In the genomic region with DNA sequence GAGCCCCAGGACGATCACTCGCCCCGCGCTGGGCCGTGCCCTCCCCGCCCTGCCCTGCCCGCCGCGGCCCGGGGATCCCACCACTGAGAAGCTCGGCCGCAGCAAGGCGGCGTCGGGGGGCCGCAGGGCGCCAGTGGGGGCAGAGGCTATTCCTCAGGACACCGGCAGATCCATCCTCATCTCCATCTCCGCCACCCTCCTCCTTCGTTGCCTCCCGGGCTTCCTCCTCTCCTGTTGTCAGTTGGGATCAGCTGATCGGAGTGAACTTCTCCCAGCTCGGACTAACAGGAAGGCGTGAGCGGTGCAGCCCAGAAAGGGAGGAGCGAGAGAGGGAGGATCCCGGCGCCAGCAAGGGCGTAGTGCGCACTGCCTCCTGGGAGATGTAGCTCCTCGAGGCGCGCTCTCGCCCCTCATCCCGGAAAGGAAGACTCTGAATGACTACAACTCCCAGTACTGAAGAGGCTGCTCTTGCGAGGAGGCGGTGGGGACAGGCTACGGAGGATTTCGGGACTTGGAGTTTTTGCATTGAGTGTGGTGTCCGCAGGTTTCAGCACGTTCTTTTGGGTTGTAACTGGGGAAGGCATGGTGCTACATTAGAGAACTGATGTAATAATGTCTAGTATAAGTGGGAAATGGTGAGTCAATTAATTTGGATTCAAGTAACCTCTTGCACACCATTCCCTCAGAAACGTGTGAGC, we compare ENCODE assay signal across 1 cellular context.
TF ChIP-seq lines count a peak whose summit lies in the region.

A gene with protein sequence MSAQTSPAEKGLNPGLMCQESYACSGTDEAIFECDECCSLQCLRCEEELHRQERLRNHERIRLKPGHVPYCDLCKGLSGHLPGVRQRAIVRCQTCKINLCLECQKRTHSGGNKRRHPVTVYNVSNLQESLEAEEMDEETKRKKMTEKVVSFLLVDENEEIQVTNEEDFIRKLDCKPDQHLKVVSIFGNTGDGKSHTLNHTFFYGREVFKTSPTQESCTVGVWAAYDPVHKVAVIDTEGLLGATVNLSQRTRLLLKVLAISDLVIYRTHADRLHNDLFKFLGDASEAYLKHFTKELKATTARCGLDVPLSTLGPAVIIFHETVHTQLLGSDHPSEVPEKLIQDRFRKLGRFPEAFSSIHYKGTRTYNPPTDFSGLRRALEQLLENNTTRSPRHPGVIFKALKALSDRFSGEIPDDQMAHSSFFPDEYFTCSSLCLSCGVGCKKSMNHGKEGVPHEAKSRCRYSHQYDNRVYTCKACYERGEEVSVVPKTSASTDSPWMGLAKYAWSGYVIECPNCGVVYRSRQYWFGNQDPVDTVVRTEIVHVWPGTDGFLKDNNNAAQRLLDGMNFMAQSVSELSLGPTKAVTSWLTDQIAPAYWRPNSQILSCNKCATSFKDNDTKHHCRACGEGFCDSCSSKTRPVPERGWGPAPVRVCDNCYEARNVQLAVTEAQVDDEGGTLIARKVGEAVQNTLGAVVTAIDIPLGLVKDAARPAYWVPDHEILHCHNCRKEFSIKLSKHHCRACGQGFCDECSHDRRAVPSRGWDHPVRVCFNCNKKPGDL (minus strand): TSS at position 262 of the 698 bp plus-strand sequence. CDS start 2,598 bp downstream, outside the sequence.

TF ChIP-seq in HCT116, 20 proteins besides CTCF, POLR2A, EP300 and RAD21 (continued from another document):
- TF ChIP-seq, protein P1, sequence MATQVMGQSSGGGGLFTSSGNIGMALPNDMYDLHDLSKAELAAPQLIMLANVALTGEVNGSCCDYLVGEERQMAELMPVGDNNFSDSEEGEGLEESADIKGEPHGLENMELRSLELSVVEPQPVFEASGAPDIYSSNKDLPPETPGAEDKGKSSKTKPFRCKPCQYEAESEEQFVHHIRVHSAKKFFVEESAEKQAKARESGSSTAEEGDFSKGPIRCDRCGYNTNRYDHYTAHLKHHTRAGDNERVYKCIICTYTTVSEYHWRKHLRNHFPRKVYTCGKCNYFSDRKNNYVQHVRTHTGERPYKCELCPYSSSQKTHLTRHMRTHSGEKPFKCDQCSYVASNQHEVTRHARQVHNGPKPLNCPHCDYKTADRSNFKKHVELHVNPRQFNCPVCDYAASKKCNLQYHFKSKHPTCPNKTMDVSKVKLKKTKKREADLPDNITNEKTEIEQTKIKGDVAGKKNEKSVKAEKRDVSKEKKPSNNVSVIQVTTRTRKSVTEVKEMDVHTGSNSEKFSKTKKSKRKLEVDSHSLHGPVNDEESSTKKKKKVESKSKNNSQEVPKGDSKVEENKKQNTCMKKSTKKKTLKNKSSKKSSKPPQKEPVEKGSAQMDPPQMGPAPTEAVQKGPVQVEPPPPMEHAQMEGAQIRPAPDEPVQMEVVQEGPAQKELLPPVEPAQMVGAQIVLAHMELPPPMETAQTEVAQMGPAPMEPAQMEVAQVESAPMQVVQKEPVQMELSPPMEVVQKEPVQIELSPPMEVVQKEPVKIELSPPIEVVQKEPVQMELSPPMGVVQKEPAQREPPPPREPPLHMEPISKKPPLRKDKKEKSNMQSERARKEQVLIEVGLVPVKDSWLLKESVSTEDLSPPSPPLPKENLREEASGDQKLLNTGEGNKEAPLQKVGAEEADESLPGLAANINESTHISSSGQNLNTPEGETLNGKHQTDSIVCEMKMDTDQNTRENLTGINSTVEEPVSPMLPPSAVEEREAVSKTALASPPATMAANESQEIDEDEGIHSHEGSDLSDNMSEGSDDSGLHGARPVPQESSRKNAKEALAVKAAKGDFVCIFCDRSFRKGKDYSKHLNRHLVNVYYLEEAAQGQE (IDR thresholded peaks at IDR 0.05; ENCODE audit: low read depth): no peak
- TF ChIP-seq, protein P2, sequence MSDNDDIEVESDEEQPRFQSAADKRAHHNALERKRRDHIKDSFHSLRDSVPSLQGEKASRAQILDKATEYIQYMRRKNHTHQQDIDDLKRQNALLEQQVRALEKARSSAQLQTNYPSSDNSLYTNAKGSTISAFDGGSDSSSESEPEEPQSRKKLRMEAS (IDR thresholded peaks at IDR 0.05): no peak
- TF ChIP-seq ZNF274 (IDR thresholded peaks at IDR 0.05; ENCODE audit: low read depth, low read length): no peak
- TF ChIP-seq ELF1 (IDR thresholded peaks at IDR 0.05; ENCODE audit: borderline replicate concordance, low read depth): peak; percentile 87
- peak; percentile 81 for TF ChIP-seq POLR2AphosphoS5 (IDR thresholded peaks at IDR 0.05; ENCODE audit: low read depth, low read length)
- no peak for TF ChIP-seq EZH2 (IDR thresholded peaks at IDR 0.05)
- TF ChIP-seq EZH2phosphoT487 (IDR thresholded peaks at IDR 0.05; ENCODE audit: borderline replicate concordance): no peak
- TF ChIP-seq FOSL1 (IDR thresholded peaks at IDR 0.05; ENCODE audit: low read depth): no peak
- TF ChIP-seq SRF (IDR thresholded peaks at IDR 0.05; ENCODE audit: low read depth): peak; percentile 86
- no peak for TF ChIP-seq CBX3 (IDR thresholded peaks at IDR 0.05; ENCODE audit: low read depth)
- peak; percentile 75 for TF ChIP-seq EGR1 (IDR thresholded peaks at IDR 0.05; ENCODE audit: low read depth)
- TF ChIP-seq TCF7L2 (IDR thresholded peaks at IDR 0.05; ENCODE audit: borderline replicate concordance, extremely low read depth, insufficient read depth, insufficient read length): no peak
- TF ChIP-seq, protein P3, sequence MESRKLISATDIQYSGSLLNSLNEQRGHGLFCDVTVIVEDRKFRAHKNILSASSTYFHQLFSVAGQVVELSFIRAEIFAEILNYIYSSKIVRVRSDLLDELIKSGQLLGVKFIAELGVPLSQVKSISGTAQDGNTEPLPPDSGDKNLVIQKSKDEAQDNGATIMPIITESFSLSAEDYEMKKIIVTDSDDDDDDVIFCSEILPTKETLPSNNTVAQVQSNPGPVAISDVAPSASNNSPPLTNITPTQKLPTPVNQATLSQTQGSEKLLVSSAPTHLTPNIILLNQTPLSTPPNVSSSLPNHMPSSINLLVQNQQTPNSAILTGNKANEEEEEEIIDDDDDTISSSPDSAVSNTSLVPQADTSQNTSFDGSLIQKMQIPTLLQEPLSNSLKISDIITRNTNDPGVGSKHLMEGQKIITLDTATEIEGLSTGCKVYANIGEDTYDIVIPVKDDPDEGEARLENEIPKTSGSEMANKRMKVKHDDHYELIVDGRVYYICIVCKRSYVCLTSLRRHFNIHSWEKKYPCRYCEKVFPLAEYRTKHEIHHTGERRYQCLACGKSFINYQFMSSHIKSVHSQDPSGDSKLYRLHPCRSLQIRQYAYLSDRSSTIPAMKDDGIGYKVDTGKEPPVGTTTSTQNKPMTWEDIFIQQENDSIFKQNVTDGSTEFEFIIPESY (IDR thresholded peaks at IDR 0.05; ENCODE audit: extremely low read depth, insufficient replicate concordance, low read length): no peak
